26 cellular contexts compared by ENCODE assay signal in the genomic region with DNA sequence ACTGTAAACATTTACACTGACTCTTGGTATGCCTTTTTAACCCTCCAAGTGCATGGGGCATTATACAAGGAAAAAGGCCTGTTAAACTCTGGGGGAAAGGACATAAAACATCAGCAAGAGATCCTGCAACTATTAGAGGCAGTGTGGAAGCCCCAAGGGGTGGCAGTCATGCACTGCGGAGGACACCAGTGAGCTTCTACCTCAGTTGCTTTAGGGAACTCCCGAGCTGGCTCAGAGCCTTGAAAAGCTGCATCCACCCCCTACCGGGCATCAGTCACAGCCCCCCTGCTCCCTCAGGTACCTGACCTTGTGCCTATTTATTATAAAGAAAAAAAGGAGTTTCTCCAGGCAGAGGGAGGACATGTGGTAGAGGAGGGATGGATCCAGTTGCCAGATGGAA.
DNase-seq lines count a peak whose midpoint lies in the region; ATAC-seq and TF ChIP-seq lines count a peak whose summit lies in the region.
"Had no signal": no experiment of that assay in that cellular context is flagged by ENCODE, and none has a peak within 500 bp of the region (broad histone marks: within the 10 kb centered on the region; RNA-seq: fewer than 3 reads in every experiment).

No MANE protein-coding gene starts in this region.

- no peak overlapping the region for H3K4me3 Mint-ChIP-seq in WTC11
- H3K4me3 Mint-ChIP-seq in neural progenitor cell: no peak overlapping the region
- H3K4me3 Mint-ChIP-seq: CD4-positive, alpha-beta memory T cell had no signal

- CTCF ChIA-PET in WTC11 (lab: Charles Lee): interaction anchor here (0.6 to 1.0 kb wide), 2 partner anchors 227 to 362 kb away, joined by 3 read pairs; no protein-coding TSS in a partner anchor

- no peak overlapping the region for H3K4me3 ChIP-seq in neural progenitor cell
- H3K4me3 ChIP-seq: SJSA1 had no signal

- H3K9me3 ChIP-seq in neural progenitor cell (ENCODE audit: low read depth): no peaks in the 10 kb centered on the region

- no peaks in the 10 kb centered on the region for H3F3A ChIP-seq in neural progenitor cell (ENCODE audit: low read depth)

- DNase-seq in DMS53 (lab: John Stamatoyannopoulos, UW) (peak; percentile 18), DMS53 treated with DMSO at 0.1 percent for 48 hours (lab: John Stamatoyannopoulos, UW; ENCODE audit: unreplicated experiment) (no peak), NCI-H2107 (lab: John Stamatoyannopoulos, UW) (peak; percentile 42), WTC11 (ENCODE audit: low spot score) (peak; percentile 24), neural progenitor cell (ENCODE audit: low spot score) (peak; percentile 6), NCI-H187 (lab: John Stamatoyannopoulos, UW) (no peak), NCI-H1105 treated with DMSO at 0.1 percent for 48 hours (lab: John Stamatoyannopoulos, UW) (no peak)
- DNase-seq: AML-193; C1 segment of cervical spinal cord; Caco-2; CD4-positive, alpha-beta memory T cell; DMS 273 treated with DMSO at 0.1 percent for 48 hours; DND-41; HCEC 1CT; NCI-H1048; NCI-H1417 treated with DMSO at 0.1 percent for 48 hours; NCI-H1694 treated with DMSO at 0.1 percent for 48 hours; NCI-H2081 treated with DMSO at 0.1 percent for 48 hours; NCI-H226; NCI-H774; Right ventricle myocardium superior; RPMI8226 had no signal

- H3K79me2 ChIP-seq in neural progenitor cell (ENCODE audit: low read depth): no peaks in the 10 kb centered on the region

- ATAC-seq in WTC11: peak; percentile 84
- no peak for ATAC-seq in HG02588 (IDR thresholded peaks at IDR 0.05; ENCODE audit: unreplicated experiment)

- H3K9me3 Mint-ChIP-seq in WTC11 (peaks cover 49% of the 10 kb centered on the region), neural progenitor cell (peaks cover 18% of the 10 kb centered on the region)

- H4K20me1 ChIP-seq in neural progenitor cell (ENCODE audit: low read depth): no peaks in the 10 kb centered on the region

- TF ChIP-seq CTCF in WTC11 (IDR thresholded peaks at IDR 0.05) (no peak), neural progenitor cell (IDR thresholded peaks at IDR 0.05) (no peak)

- H3K4me1 ChIP-seq in neural progenitor cell: no peaks in the 10 kb centered on the region
- H3K4me1 ChIP-seq: SJSA1 had no signal

- no peaks in the 10 kb centered on the region for H3K27me3 ChIP-seq in neural progenitor cell
- H3K27me3 ChIP-seq: SJSA1 had no signal

- no peaks in the 10 kb centered on the region for H3K4me1 Mint-ChIP-seq in WTC11
- H3K4me1 Mint-ChIP-seq in neural progenitor cell: no peaks in the 10 kb centered on the region
- H3K4me1 Mint-ChIP-seq: CD4-positive, alpha-beta memory T cell had no signal

- no peaks in the 10 kb centered on the region; the same call in 1 of the 2 replicates for H3K27me3 Mint-ChIP-seq in WTC11 (ENCODE audit: low read depth)
- H3K27me3 Mint-ChIP-seq in neural progenitor cell (ENCODE audit: insufficient read depth, low read depth): no peaks in the 10 kb centered on the region
- H3K27me3 Mint-ChIP-seq: CD4-positive, alpha-beta memory T cell had no signal

- no peak overlapping the region for H2AFZ ChIP-seq in neural progenitor cell (replicated peaks)

- H3K9ac ChIP-seq in neural progenitor cell: no peak overlapping the region

- H3K27ac Mint-ChIP-seq in WTC11 (no peak overlapping the region), neural progenitor cell (no peak overlapping the region)
- H3K27ac Mint-ChIP-seq: CD4-positive, alpha-beta memory T cell had no signal

- POLR2A ChIA-PET in WTC11 (lab: Charles Lee): no interaction called here

- no peak overlapping the region for H3K27ac ChIP-seq in neural progenitor cell
- H3K27ac ChIP-seq: 22Rv1, HL-60, SJSA1 had no signal

- H3K36me3 Mint-ChIP-seq in WTC11 (peaks cover 29% of the 10 kb centered on the region), neural progenitor cell (peaks cover 2% of the 10 kb centered on the region)
- H3K36me3 Mint-ChIP-seq: CD4-positive, alpha-beta memory T cell had no signal

- H3K4me2 ChIP-seq in neural progenitor cell: no peak overlapping the region

- no peaks in the 10 kb centered on the region for H3K36me3 ChIP-seq in neural progenitor cell
- H3K36me3 ChIP-seq: SJSA1 had no signal

TF ChIP-seq in WTC11, 78 proteins besides CTCF, POLR2A, EP300 and RAD21:
- TF ChIP-seq ZNF416 (CRISPR knock-in tag; IDR thresholded peaks at IDR 0.05): no peak
- TF ChIP-seq, protein P1, sequence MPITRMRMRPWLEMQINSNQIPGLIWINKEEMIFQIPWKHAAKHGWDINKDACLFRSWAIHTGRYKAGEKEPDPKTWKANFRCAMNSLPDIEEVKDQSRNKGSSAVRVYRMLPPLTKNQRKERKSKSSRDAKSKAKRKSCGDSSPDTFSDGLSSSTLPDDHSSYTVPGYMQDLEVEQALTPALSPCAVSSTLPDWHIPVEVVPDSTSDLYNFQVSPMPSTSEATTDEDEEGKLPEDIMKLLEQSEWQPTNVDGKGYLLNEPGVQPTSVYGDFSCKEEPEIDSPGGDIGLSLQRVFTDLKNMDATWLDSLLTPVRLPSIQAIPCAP (CRISPR knock-in tag; IDR thresholded peaks at IDR 0.05): no peak
- TF ChIP-seq SP1 (CRISPR knock-in tag; conservative IDR thresholded peaks at IDR 0.05): no peak
- no peak for TF ChIP-seq HMGA2 (CRISPR knock-in tag; IDR thresholded peaks at IDR 0.05)
- no peak for TF ChIP-seq FOXJ3 (CRISPR knock-in tag; IDR thresholded peaks at IDR 0.05; ENCODE audit: borderline replicate concordance)

Comparison
In these comparisons a context has a peak if more than half of its experiments do, and no peak if none do; other contexts are left out.
1. DNase-seq: peak in DMS53 (single experiment), NCI-H2107 (single experiment), WTC11 (single experiment) and neural progenitor cell (single experiment); none in DMS53 treated with DMSO at 0.1 percent for 48 hours (single experiment), NCI-H187 (0 of 2) and NCI-H1105 treated with DMSO at 0.1 percent for 48 hours (single experiment).